In the genomic region with DNA sequence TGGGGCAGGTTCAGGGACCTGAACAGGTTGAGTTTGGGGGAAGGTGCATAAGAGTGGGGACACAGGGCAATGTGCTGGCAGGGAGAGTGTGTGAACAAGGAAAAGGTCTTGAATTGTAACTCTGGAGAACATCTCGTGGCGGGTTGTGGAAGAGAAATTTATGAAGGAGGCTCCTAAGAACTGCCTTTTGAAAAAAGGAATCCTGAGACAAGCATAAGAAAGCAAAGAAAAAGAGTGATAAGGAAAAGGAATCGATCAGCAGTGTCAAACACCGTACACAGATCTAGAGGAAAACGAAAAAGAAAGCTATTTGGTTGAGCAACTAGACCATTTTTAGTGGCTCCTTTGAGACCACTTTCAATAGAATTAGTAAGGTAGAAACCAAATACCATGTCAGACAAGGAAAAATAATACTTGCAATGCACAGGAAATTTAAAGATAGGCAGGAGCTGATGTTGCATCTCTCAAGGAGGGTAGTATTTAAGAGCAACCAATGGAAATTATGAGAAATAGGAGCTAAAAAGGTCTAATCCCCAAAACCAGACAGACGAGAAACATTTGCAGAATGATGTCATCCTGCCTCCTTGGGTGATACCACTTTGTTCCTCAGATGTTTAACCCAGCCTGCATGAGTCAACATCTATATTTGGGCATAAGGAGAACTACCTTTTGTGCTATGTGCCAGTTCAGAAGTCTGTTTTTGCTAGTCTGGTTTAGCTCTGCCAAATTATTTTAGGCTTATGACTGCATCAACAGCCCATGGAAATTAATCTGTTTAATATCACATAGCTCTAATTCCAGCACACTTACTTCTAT, we compare ENCODE assay signal across 10 cellular contexts.
DNase-seq lines count a peak whose midpoint lies in the region; ATAC-seq and TF ChIP-seq lines count a peak whose summit lies in the region.
"Had no signal": no experiment of that assay in that cellular context is flagged by ENCODE, and none has a peak within 500 bp of the region (broad histone marks: within the 10 kb centered on the region; RNA-seq: fewer than 3 reads in every experiment).

No MANE protein-coding gene starts in this region.

- no peaks in the 10 kb centered on the region for H3K4me1 Mint-ChIP-seq in CD4-positive, alpha-beta T cell (ENCODE audit: low read depth)
- peaks cover 28% of the 10 kb centered on the region for H3K4me1 Mint-ChIP-seq in MCF 10A (ENCODE audit: insufficient read depth, unreplicated experiment)
- H3K4me1 Mint-ChIP-seq in WTC11 = no peaks in the 10 kb centered on the region

- H3K56ac ChIP-seq in mesendoderm (ENCODE audit: low read length) = no peak overlapping the region

- H2BK120ac ChIP-seq in mesendoderm (ENCODE audit: low read depth, low read length) = no peak overlapping the region

- no peak overlapping the region for H3K9ac ChIP-seq in mesendoderm (ENCODE audit: low read length)
- H3K9ac ChIP-seq: parathyroid adenoma had no signal

- H3K27ac Mint-ChIP-seq in CD4-positive, alpha-beta T cell = no peak overlapping the region
- H3K27ac Mint-ChIP-seq in MCF 10A (ENCODE audit: low read depth, unreplicated experiment) = peak overlapping the region; percentile 49
- no peak overlapping the region for H3K27ac Mint-ChIP-seq in WTC11

- no peaks in the 10 kb centered on the region for H3K9me3 ChIP-seq in CD4-positive, alpha-beta T cell (ENCODE audit: control insufficient read depth, low read length)

- no peak overlapping the region for H3K27ac ChIP-seq in CD4-positive, alpha-beta T cell (ENCODE audit: low read depth, low read length)
- H3K27ac ChIP-seq in mesendoderm (ENCODE audit: low read depth, low read length) = no peak overlapping the region
- H3K27ac ChIP-seq: parathyroid adenoma, SK-N-MC had no signal

- no peaks in the 10 kb centered on the region for H3K36me3 Mint-ChIP-seq in CD4-positive, alpha-beta T cell (ENCODE audit: low read depth)
- H3K36me3 Mint-ChIP-seq in MCF 10A (ENCODE audit: insufficient read depth, unreplicated experiment) = no peaks in the 10 kb centered on the region
- H3K36me3 Mint-ChIP-seq in WTC11 = no peaks in the 10 kb centered on the region

- no peak overlapping the region for H3K4me3 ChIP-seq in mesendoderm (ENCODE audit: low read length)
- H3K4me3 ChIP-seq: SK-N-MC had no signal

- TF ChIP-seq CTCF in CD4-positive, alpha-beta T cell (IDR thresholded peaks at IDR 0.05) = no peak
- TF ChIP-seq CTCF in MCF 10A (IDR thresholded peaks at IDR 0.05; ENCODE audit: unreplicated experiment) (no peak), WTC11 (IDR thresholded peaks at IDR 0.05) (no peak)

- no peak overlapping the region for H3K23ac ChIP-seq in mesendoderm (ENCODE audit: low read length)

- peaks cover 3% of the 10 kb centered on the region for H3K4me1 ChIP-seq in mesendoderm (ENCODE audit: control insufficient read depth, low read depth, low read length)
- H3K4me1 ChIP-seq: parathyroid adenoma had no signal

- CTCF ChIA-PET in CD4-positive, alpha-beta T cell (lab: Charles Lee) = no interaction called here
- CTCF ChIA-PET in MCF 10A (lab: Yijun Ruan, JAX) = interaction anchor here (0.7 to 1.2 kb wide), 2 partner anchors 57 to 164 kb away, joined by 3 read pairs; no protein-coding TSS in a partner anchor
- CTCF ChIA-PET in WTC11 (lab: Charles Lee) = no interaction called here

- no peaks in the 10 kb centered on the region for H3K79me2 ChIP-seq in mesendoderm (ENCODE audit: control insufficient read depth, insufficient read depth, low read length)
- H3K79me2 ChIP-seq: parathyroid adenoma had no signal

- H3K27me3 ChIP-seq in CD4-positive, alpha-beta T cell (ENCODE audit: control insufficient read depth, insufficient read depth, low read length) = no peaks in the 10 kb centered on the region
- no peaks in the 10 kb centered on the region for H3K27me3 ChIP-seq in mesendoderm (ENCODE audit: insufficient read depth, low read length, poor library complexity)

- no peak for DNase-seq in CD4-positive, alpha-beta T cell
- DNase-seq in NOMO-1 treated with DMSO at 0.1 percent for 48 hours (lab: John Stamatoyannopoulos, UW; ENCODE audit: unreplicated experiment) (peak; percentile 93), MCF 10A (ENCODE audit: unreplicated experiment) (peak; percentile 94), mesendoderm (peak; percentile 79), WTC11 (ENCODE audit: low spot score) (no peak)
- no peak for DNase-seq in stimulated activated CD8-positive, alpha-beta memory T cell treated with anti-CD3 and anti-CD28 coated beads, Interleukin-4, amount 100 ng/mL, for 48 hours

- no peaks in the 10 kb centered on the region for H3K27me3 Mint-ChIP-seq in CD4-positive, alpha-beta T cell
- H3K27me3 Mint-ChIP-seq in MCF 10A (ENCODE audit: insufficient read depth, unreplicated experiment) = no peaks in the 10 kb centered on the region
- no peaks in the 10 kb centered on the region for H3K27me3 Mint-ChIP-seq in WTC11 (ENCODE audit: low read depth)

- H3K4me2 ChIP-seq in mesendoderm (ENCODE audit: low read length) = no peak overlapping the region

- H3K9me3 Mint-ChIP-seq in CD4-positive, alpha-beta T cell = no peaks in the 10 kb centered on the region
- H3K9me3 Mint-ChIP-seq in MCF 10A (ENCODE audit: unreplicated experiment) (no peaks in the 10 kb centered on the region), WTC11 (no peaks in the 10 kb centered on the region)

- H3K18ac ChIP-seq in mesendoderm (ENCODE audit: low read length) = no peak overlapping the region

- no peak overlapping the region for H2BK15ac ChIP-seq in mesendoderm (replicated peaks; ENCODE audit: low read depth)

- in situ Hi-C loops in GM18951 (cut with MboI; ENCODE audit: low sequenced_read_pairs, unreplicated experiment) = no loop called here

- no CpG with 5 or more reads among the region's 6 CpGs for whole genome bisulfite sequencing in mesendoderm (ENCODE audit: extremely low coverage, insufficient coverage, low lambda C conversion rate)

- H4K8ac ChIP-seq in mesendoderm (ENCODE audit: low read depth, low read length) = no peak overlapping the region

- H3K4me3 Mint-ChIP-seq in CD4-positive, alpha-beta T cell = no peak overlapping the region
- no peak overlapping the region for H3K4me3 Mint-ChIP-seq in MCF 10A (ENCODE audit: unreplicated experiment)
- no peak overlapping the region for H3K4me3 Mint-ChIP-seq in WTC11

- no peaks in the 10 kb centered on the region for H3K36me3 ChIP-seq in mesendoderm (ENCODE audit: control insufficient read depth, insufficient read depth, low read length)

- TF ChIP-seq POLR2A in GM18951 (IDR thresholded peaks at IDR 0.05; ENCODE audit: extremely low read depth, insufficient read depth, insufficient read length) = peak; percentile 51

- intact Hi-C loops in CD4-positive, alpha-beta T cell (cut with DNase I, micrococcal nuclease) = no loop called here
- intact Hi-C loops in MCF 10A (cut with micrococcal nuclease) = no loop called here

- POLR2A ChIA-PET in CD4-positive, alpha-beta T cell (lab: Charles Lee) = no interaction called here
- POLR2A ChIA-PET in MCF 10A (lab: Yijun Ruan, JAX) (interaction anchor here (0.7 to 4.7 kb wide), 13 partner anchors 9 to 237 kb away, joined by 3 to 34 read pairs (median 4); a partner anchor contains a TSS), WTC11 (lab: Charles Lee) (no interaction called here)

- ATAC-seq in CD4-positive, alpha-beta T cell (ENCODE audit: poor library complexity) = peak; percentile 74
- ATAC-seq in HG03045 (IDR thresholded peaks at IDR 0.05; ENCODE audit: unreplicated experiment) (peak; percentile 92), WTC11 (no peak)

- H2BK5ac ChIP-seq in mesendoderm (ENCODE audit: low read length) = no peak overlapping the region

- H3K4ac ChIP-seq in mesendoderm (ENCODE audit: low read depth, low read length) = no peak overlapping the region

- no TSS peak for BruUV-seq in MCF 10A (replicated peaks; lab: Mats Ljungman, UMichigan)

- no peak overlapping the region for H2AK5ac ChIP-seq in mesendoderm (ENCODE audit: low read length)

- H4K5ac ChIP-seq in mesendoderm (ENCODE audit: low read length) = no peak overlapping the region

- no peaks in the 10 kb centered on the region for H3K79me1 ChIP-seq in mesendoderm (ENCODE audit: low read length)

TF ChIP-seq in WTC11, 78 proteins besides CTCF, POLR2A, EP300 and RAD21:
- TF ChIP-seq ZNF416 (CRISPR knock-in tag; IDR thresholded peaks at IDR 0.05) (no peak), NFE2L1 (CRISPR knock-in tag; IDR thresholded peaks at IDR 0.05) (no peak), NFYB (CRISPR knock-in tag; conservative IDR thresholded peaks at IDR 0.05; ENCODE audit: low read depth) (no peak)

Comparison
In these comparisons a context has a peak if more than half of its experiments do, and no peak if none do; other contexts are left out.
1. DNase-seq: peak in NOMO-1 treated with DMSO at 0.1 percent for 48 hours (single experiment), MCF 10A (single experiment) and mesendoderm (single experiment); none in CD4-positive, alpha-beta T cell (0 of 10), stimulated activated CD8-positive, alpha-beta memory T cell treated with anti-CD3 and anti-CD28 coated beads, Interleukin-4, amount 100 ng/mL, for 48 hours (single experiment) and WTC11 (single experiment).